Comparison of ENCODE assay signal across 36 cellular contexts in genomic region chr20:15802020-15802419, GRCh38.
"Had no signal": no experiment of that assay in that cellular context is flagged by ENCODE, and none has a peak within 500 bp of the region (broad histone marks: within the 10 kb centered on the region; RNA-seq: fewer than 3 reads in every experiment).

No MANE protein-coding gene starts in this region.

- DNase-seq: activated B cell treated with CpG ODN at 0.5 μM for 24 hours; activated CD4-positive, alpha-beta memory T cell treated with anti-CD3 and anti-CD28 coated beads for 36 hours; activated CD4-positive, alpha-beta T cell treated with anti-CD3 and anti-CD28 coated beads for 4 hours; activated CD4-positive, alpha-beta T cell treated with anti-CD3 and anti-CD28 coated beads, Interleukin-2, amount 10 ng/mL, durations not matched to agents 24 days and 14 days; activated CD4-positive, alpha-beta T cell treated with anti-CD3 and anti-CD28 coated beads, Interleukin-2, amount 50 U/mL, for 1 hour; activated CD4-positive, alpha-beta T cell treated with anti-CD3 and anti-CD28 coated beads, Interleukin-2, amount 50 U/mL, for 4 hours; activated CD4-positive, CD25-positive, alpha-beta regulatory T cell treated with anti-CD3 and anti-CD28 coated beads, Interleukin-2, amount 50 U/mL, for 72 hours; activated CD8-positive, alpha-beta memory T cell treated with anti-CD3 and anti-CD28 coated beads, Interleukin-2, amount 50 U/mL, for 4 hours; activated CD8-positive, alpha-beta T cell treated with anti-CD3 and anti-CD28 coated beads for 36 hours; activated effector memory CD4-positive, alpha-beta T cell treated with anti-CD3 and anti-CD28 coated beads, Interleukin-2, amount 50 U/mL, for 16 hours; activated gamma-delta T cell treated with Interleukin-2 at 50 U/mL for 16 hours; activated naive CD4-positive, alpha-beta T cell; activated naive CD4-positive, alpha-beta T cell treated with anti-CD3 and anti-CD28 coated beads, Interleukin-2, amount 10 ng/mL, durations not matched to agents 7 days and 5 days; activated naive CD8-positive, alpha-beta T cell treated with anti-CD3 and anti-CD28 coated beads for 36 hours; activated T-cell treated with anti-CD3 and anti-CD28 coated beads for 4 hours; activated T-cell treated with anti-CD3 and anti-CD28 coated beads, Interleukin-2, amount 50 U/mL, for 1 hour; activated T-cell treated with anti-CD3 and anti-CD28 coated beads, Interleukin-2, amount 50 U/mL, for 4 hours; activated T-cell treated with anti-CD3 and anti-CD28 coated beads, Interleukin-2, amount 50 U/mL, for 72 hours; adrenal gland; amniotic stem cell; aorta; body of pancreas; brain microvascular endothelial cell; central memory CD4-positive, alpha-beta T cell; T-helper 1 cell; T-helper 2 cell; T-helper 9 cell had no signal

- H3K9me3 ChIP-seq: adrenal gland, body of pancreas, breast epithelium had no signal

- H3K36me3 Mint-ChIP-seq: activated CD4-positive, alpha-beta memory T cell treated with anti-CD3 and anti-CD28 coated beads for 36 hours; activated naive CD4-positive, alpha-beta T cell treated with anti-CD3 and anti-CD28 coated beads, Interleukin-2, amount 10 ng/mL, durations not matched to agents 7 days and 5 days; activated naive CD4-positive, alpha-beta T cell treated with anti-CD3 and anti-CD28 coated beads, Interleukin-2, amount 50 U/mL, for 24 hours; activated naive CD8-positive, alpha-beta T cell treated with anti-CD3 and anti-CD28 coated beads for 36 hours had no signal

- H3K4me3 ChIP-seq: adrenal gland, body of pancreas, breast epithelium had no signal

- ATAC-seq: activated CD8-positive, alpha-beta T cell treated with anti-CD3 and anti-CD28 coated beads for 36 hours; activated T-cell treated with anti-CD3 and anti-CD28 coated beads, Interleukin-2, amount 50 U/mL, for 4 hours; activated T-cell treated with anti-CD3 and anti-CD28 coated beads, Interleukin-2, amount 50 U/mL, for 72 hours; activated T-helper 17 cell treated with anti-CD3 and anti-CD28 coated beads, Interleukin-2, amount 50 U/mL, for 72 hours; body of pancreas had no signal

- H3K9me3 Mint-ChIP-seq: activated B cell treated with CpG ODN at 0.5 μM for 24 hours had no signal

- H3K27ac ChIP-seq: adrenal gland, body of pancreas, brain microvascular endothelial cell, breast epithelium, VCaP had no signal

- H3K27ac Mint-ChIP-seq: activated B cell treated with CpG ODN at 0.5 μM for 24 hours; activated CD4-positive, alpha-beta memory T cell treated with anti-CD3 and anti-CD28 coated beads for 36 hours; activated CD4-positive, alpha-beta T cell treated with anti-CD3 and anti-CD28 coated beads, Interleukin-2, amount 10 ng/mL, durations not matched to agents 24 days and 14 days; activated CD8-positive, alpha-beta T cell treated with anti-CD3 and anti-CD28 coated beads for 36 hours; activated naive CD4-positive, alpha-beta T cell treated with anti-CD3 and anti-CD28 coated beads, Interleukin-2, amount 10 ng/mL, durations not matched to agents 7 days and 5 days; activated naive CD4-positive, alpha-beta T cell treated with anti-CD3 and anti-CD28 coated beads, Interleukin-2, amount 50 U/mL, for 24 hours; activated naive CD8-positive, alpha-beta T cell treated with anti-CD3 and anti-CD28 coated beads for 36 hours; activated T-cell treated with anti-CD3 and anti-CD28 coated beads, Interleukin-2, amount 50 U/mL, for 72 hours; activated T-helper 1 cell treated with anti-CD3 and anti-CD28 coated beads, Interleukin-12 subunit alpha, Interleukin-12 subunit beta, Interleukin-2, Interleukin-4 antibody, amounts not matched to agents 30 ng/mL and 10 ng/mL and 1 ng/mL, durations not matched to agents 14 hours and 24 hours and 36 hours; activated T-helper 17 cell treated with anti-CD3 and anti-CD28 coated beads, Interleukin-2, amount 50 U/mL, for 72 hours; T-helper 1 cell treated with Interleukin-12 subunit alpha and Interleukin-12 subunit beta and Interleukin-4 antibody, amounts not matched to agents 30 μg/mL and 1 μg/mL, for 36 hours; T-helper 2 cell treated with Interferon-gamma antibody and Interleukin-4, amounts not matched to agents 5 μg/mL and 100 μg/mL, for 36 hours had no signal

- FAIRE-seq: astrocyte, TTC549 had no signal

- H3K4me1 ChIP-seq: adrenal gland, body of pancreas, breast epithelium had no signal
